Comparison of ENCODE assay signal across 10 cellular contexts in genomic region chr16:19809121-19809635, GRCh38.
DNase-seq lines count a peak whose midpoint lies in the region; ATAC-seq and TF ChIP-seq lines count a peak whose summit lies in the region.
"Had no signal": no experiment of that assay in that cellular context is flagged by ENCODE, and none has a peak within 500 bp of the region (broad histone marks: within the 10 kb centered on the region; RNA-seq: fewer than 3 reads in every experiment).

No MANE protein-coding gene starts in this region.

- H3K4me1 Mint-ChIP-seq in activated CD4-positive, alpha-beta memory T cell treated with anti-CD3 and anti-CD28 coated beads for 36 hours (ENCODE audit: low read depth), result peaks cover 9% of the 10 kb centered on the region

- H3K27me3 ChIP-seq in HL-60 (ENCODE audit: insufficient read depth, poor library complexity, severe bottlenecking), result no peaks in the 10 kb centered on the region
- no peaks in the 10 kb centered on the region for H3K27me3 ChIP-seq in PC-9 (ENCODE audit: insufficient read depth, low read depth)
- H3K27me3 ChIP-seq in foreskin keratinocyte, result no peaks in the 10 kb centered on the region
- H3K27me3 ChIP-seq: ascending aorta had no signal

- no TSS peak for BruUV-seq in PC-9 (replicated peaks; lab: Mats Ljungman, UMichigan)

- no peaks in the 10 kb centered on the region for H4K20me1 ChIP-seq in PC-9 (ENCODE audit: insufficient read depth)

- peaks cover 64% of the 10 kb centered on the region for H3F3A ChIP-seq in PC-9 (ENCODE audit: insufficient read depth, low read depth)

- DNase-seq in HL-60 (ENCODE audit: low read depth in 1 of 2, low spot score in 1 of 2) (peak; percentile 25 to 84), PC-9 (peak; percentile 49 to 94), foreskin keratinocyte (peak; percentile 58 to 69), sciatic nerve (ENCODE audit: low spot score) (no peak), ureter (ENCODE audit: low spot score) (no peak)
- no peak for DNase-seq in activated CD4-positive, alpha-beta memory T cell treated with anti-CD3 and anti-CD28 coated beads for 36 hours
- DNase-seq: NCI-H2171 treated with DMSO at 0.1 percent for 48 hours had no signal

- intact Hi-C loops in PC-9 (cut with micrococcal nuclease; ENCODE audit: unreplicated experiment) (loop anchor here (10.0 kb wide), 1 partner anchor 204 kb away; no protein-coding TSS in a partner anchor), sciatic nerve (cut with DNase I) (no loop called here)
- intact Hi-C loops in activated CD4-positive, alpha-beta memory T cell treated with anti-CD3 and anti-CD28 coated beads for 36 hours (cut with micrococcal nuclease), result no loop called here

- H2AFZ ChIP-seq in PC-9, result no peak overlapping the region

- H3K4me2 ChIP-seq in PC-9, result peak overlapping the region; percentile 10; the same call in 1 of the 2 replicates

- CTCF ChIA-PET in PC-9 (lab: Charles Lee), result no interaction called here
- CTCF ChIA-PET in activated CD4-positive, alpha-beta memory T cell treated with anti-CD3 and anti-CD28 coated beads for 36 hours (lab: Charles Lee), result no interaction called here

- H3K9me3 ChIP-seq in PC-9 (ENCODE audit: insufficient read depth, low read depth), result peaks cover 10% of the 10 kb centered on the region; the same call in 1 of the 2 replicates
- H3K9me3 ChIP-seq: ascending aorta had no signal

- H3K4me3 ChIP-seq in HL-60 (replicated peaks; ENCODE audit: insufficient read depth, low read length) (no peak overlapping the region), PC-9 (no peak overlapping the region)
- H3K4me3 ChIP-seq: ascending aorta had no signal

- H3K4me1 ChIP-seq in PC-9 (replicated peaks; ENCODE audit: insufficient read depth) (peaks cover 62% of the 10 kb centered on the region), foreskin keratinocyte (peaks cover 17% of the 10 kb centered on the region)

- TF ChIP-seq CTCF in HL-60 (IDR thresholded peaks at IDR 0.05; ENCODE audit: insufficient read depth, low read length), result no peak
- no peak for TF ChIP-seq CTCF in PC-9 (conservative IDR thresholded peaks at IDR 0.05)
- no peak for TF ChIP-seq CTCF in foreskin keratinocyte (conservative IDR thresholded peaks at IDR 0.05)

- peaks cover 27% of the 10 kb centered on the region for H3K9me3 Mint-ChIP-seq in activated CD4-positive, alpha-beta memory T cell treated with anti-CD3 and anti-CD28 coated beads for 36 hours

- H3K36me3 ChIP-seq in PC-9 (ENCODE audit: low read depth), result 0 out of 2 replicates have a peak, but pooled peaks cover 3% of the 10 kb centered on the region
- H3K36me3 ChIP-seq: ascending aorta had no signal

- H3K9me2 ChIP-seq in PC-9 (ENCODE audit: insufficient read depth), result no peaks in the 10 kb centered on the region

- no peak overlapping the region for H3K27ac Mint-ChIP-seq in activated CD4-positive, alpha-beta memory T cell treated with anti-CD3 and anti-CD28 coated beads for 36 hours

- H3K4me3 Mint-ChIP-seq in activated CD4-positive, alpha-beta memory T cell treated with anti-CD3 and anti-CD28 coated beads for 36 hours, result no peak overlapping the region

- no peaks in the 10 kb centered on the region for H3K36me3 Mint-ChIP-seq in activated CD4-positive, alpha-beta memory T cell treated with anti-CD3 and anti-CD28 coated beads for 36 hours

- H3K79me2 ChIP-seq in PC-9 (ENCODE audit: low read depth), result no peaks in the 10 kb centered on the region

- ATAC-seq in foreskin keratinocyte (no peak), sciatic nerve (peak; percentile 62), GM18517 (IDR thresholded peaks at IDR 0.05; ENCODE audit: unreplicated experiment) (no peak), HG02938 (IDR thresholded peaks at IDR 0.05; ENCODE audit: unreplicated experiment) (no peak)

- no peaks in the 10 kb centered on the region for H3K27me3 Mint-ChIP-seq in activated CD4-positive, alpha-beta memory T cell treated with anti-CD3 and anti-CD28 coated beads for 36 hours

- H3K27ac ChIP-seq in HL-60 (replicated peaks), result peak overlapping the region; percentile 44
- H3K27ac ChIP-seq in PC-9, result peak overlapping the region; percentile 68
- H3K27ac ChIP-seq in foreskin keratinocyte, result no peak overlapping the region

- POLR2A ChIA-PET in PC-9 (lab: Charles Lee; ENCODE audit: unreplicated experiment), result interaction anchor here (0.7 kb wide), 1 partner anchor 170 kb away, joined by 6 read pairs; no protein-coding TSS in a partner anchor
- POLR2A ChIA-PET in activated CD4-positive, alpha-beta memory T cell treated with anti-CD3 and anti-CD28 coated beads for 36 hours (lab: Charles Lee), result interaction anchor here (0.6 kb wide), 1 partner anchor 79 kb away, joined by 4 read pairs; no protein-coding TSS in a partner anchor

Comparison
In these comparisons a context has a peak if more than half of its experiments do, and no peak if none do; other contexts are left out.
1. DNase-seq: peak in HL-60 (2 of 2), PC-9 (2 of 2) and foreskin keratinocyte (2 of 2); none in sciatic nerve (single experiment), activated CD4-positive, alpha-beta memory T cell treated with anti-CD3 and anti-CD28 coated beads for 36 hours (single experiment) and ureter (single experiment).